17 cellular contexts compared by ENCODE assay signal in the genomic region with DNA sequence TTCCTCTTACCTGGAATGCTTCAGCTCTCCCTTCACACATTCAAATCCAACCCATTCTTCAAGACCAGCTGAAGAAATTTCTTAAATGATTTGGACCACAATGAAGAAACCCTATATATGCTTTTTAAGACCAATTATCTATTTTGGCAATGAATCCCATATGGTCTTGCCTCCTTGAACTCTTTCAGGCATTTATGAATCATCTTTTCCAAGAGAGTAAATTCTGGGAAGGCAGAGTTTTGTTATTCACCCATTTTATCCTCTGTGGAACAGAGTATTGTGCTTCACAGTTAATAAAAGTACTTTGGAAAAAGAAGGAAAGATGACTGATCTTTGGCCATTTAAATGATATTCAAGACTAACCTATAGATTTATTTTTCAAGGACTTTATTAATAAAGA. TPM values are rescaled to one million over a fixed set of nuclear protein-coding genes. Genes with fewer than 3 reads are reported as not detected.
DNase-seq lines count a peak whose midpoint lies in the region; ATAC-seq and TF ChIP-seq lines count a peak whose summit lies in the region.
"Had no signal": no experiment of that assay in that cellular context is flagged by ENCODE, and none has a peak within 500 bp of the region (broad histone marks: within the 10 kb centered on the region; RNA-seq: fewer than 3 reads in every experiment).

No MANE protein-coding gene starts in this region.

- TF ChIP-seq CTCF in AG09309 (IDR thresholded peaks at IDR 0.05; ENCODE audit: control insufficient read depth, insufficient read depth, low read depth, low read length, missing control alignments): no peak
- TF ChIP-seq CTCF in CD8-positive, alpha-beta T cell (IDR thresholded peaks at IDR 0.05): no peak
- TF ChIP-seq CTCF in mucosa of descending colon (IDR thresholded peaks at IDR 0.05): no peak

- intact Hi-C loops in CD8-positive, alpha-beta T cell (cut with DNase I, micrococcal nuclease): no loop called here
- intact Hi-C loops in mucosa of descending colon (cut with DNase I, micrococcal nuclease): no loop called here

- peaks cover 17% of the 10 kb centered on the region for H3K4me1 Mint-ChIP-seq in CD8-positive, alpha-beta T cell (ENCODE audit: low read depth)
- peaks cover 43% of the 10 kb centered on the region for H3K4me1 Mint-ChIP-seq in activated T-helper 17 cell treated with anti-CD3 and anti-CD28 coated beads, Interleukin-2, amount 50 U/mL, for 72 hours

- H3K27ac Mint-ChIP-seq in CD8-positive, alpha-beta T cell: peak overlapping the region; percentile 69
- peak overlapping the region; percentile 79 for H3K27ac Mint-ChIP-seq in activated T-helper 17 cell treated with anti-CD3 and anti-CD28 coated beads, Interleukin-2, amount 50 U/mL, for 72 hours

- peak; percentile 75 for DNase-seq in AG09309 (ENCODE audit: low read depth)
- DNase-seq in CD8-positive, alpha-beta T cell: no peak
- DNase-seq in fibroblast of peridontal ligament (ENCODE audit: extremely low read depth): peak; percentile 91
- DNase-seq in NCI-H345 (lab: John Stamatoyannopoulos, UW): no peak
- no peak for DNase-seq in nucleus accumbens (lab: John Stamatoyannopoulos, UW)
- no peak for DNase-seq in mucosa of descending colon
- DNase-seq: activated gamma-delta T cell, caudate nucleus, DMS79 treated with DMSO at 0.1 percent for 48 hours, heart left ventricle, RPMI8226, spleen, substantia nigra had no signal

- no peak overlapping the region for H3K4me3 ChIP-seq in AG09309 (ENCODE audit: control insufficient read depth, low read depth, low read length)
- no peak overlapping the region for H3K4me3 ChIP-seq in CD8-positive, alpha-beta T cell (ENCODE audit: low read depth, low read length)
- no peak overlapping the region for H3K4me3 ChIP-seq in mucosa of descending colon
- H3K4me3 ChIP-seq: heart left ventricle, prostate gland, spleen had no signal

- no peaks in the 10 kb centered on the region for H3K4me1 ChIP-seq in CD8-positive, alpha-beta T cell (ENCODE audit: insufficient read depth, low read length)
- H3K4me1 ChIP-seq in mucosa of descending colon (ENCODE audit: low read depth): no peaks in the 10 kb centered on the region
- H3K4me1 ChIP-seq: prostate gland had no signal

- H3K9me3 Mint-ChIP-seq in CD8-positive, alpha-beta T cell: no peaks in the 10 kb centered on the region
- no peaks in the 10 kb centered on the region for H3K9me3 Mint-ChIP-seq in activated T-helper 17 cell treated with anti-CD3 and anti-CD28 coated beads, Interleukin-2, amount 50 U/mL, for 72 hours

- no peaks in the 10 kb centered on the region for H3K9me3 ChIP-seq in CD8-positive, alpha-beta T cell (ENCODE audit: low read length)
- H3K9me3 ChIP-seq in mucosa of descending colon: no peaks in the 10 kb centered on the region
- H3K9me3 ChIP-seq: heart left ventricle, prostate gland, spleen had no signal

- H3K36me3 ChIP-seq in CD8-positive, alpha-beta T cell (ENCODE audit: insufficient read depth, low read length): peaks cover 52% of the 10 kb centered on the region
- peaks cover 5% of the 10 kb centered on the region for H3K36me3 ChIP-seq in mucosa of descending colon (ENCODE audit: low read depth)

- no peaks in the 10 kb centered on the region for H3K27me3 Mint-ChIP-seq in CD8-positive, alpha-beta T cell (ENCODE audit: low read depth)
- H3K27me3 Mint-ChIP-seq in activated T-helper 17 cell treated with anti-CD3 and anti-CD28 coated beads, Interleukin-2, amount 50 U/mL, for 72 hours: no peaks in the 10 kb centered on the region

- H3K4me3 Mint-ChIP-seq in CD8-positive, alpha-beta T cell: no peak overlapping the region
- peak overlapping the region; percentile 52 for H3K4me3 Mint-ChIP-seq in activated T-helper 17 cell treated with anti-CD3 and anti-CD28 coated beads, Interleukin-2, amount 50 U/mL, for 72 hours

- H3K27me3 ChIP-seq in CD8-positive, alpha-beta T cell (ENCODE audit: insufficient read depth, low read length): no peaks in the 10 kb centered on the region
- H3K27me3 ChIP-seq: heart left ventricle, spleen had no signal

- no peak for ATAC-seq in CD8-positive, alpha-beta T cell
- ATAC-seq in activated T-helper 17 cell treated with anti-CD3 and anti-CD28 coated beads, Interleukin-2, amount 50 U/mL, for 72 hours (replicated peaks): no peak
- ATAC-seq in HG03108 (IDR thresholded peaks at IDR 0.05; ENCODE audit: unreplicated experiment) (no peak), mucosa of descending colon (no peak)
- ATAC-seq: heart left ventricle had no signal

- peaks cover 72% of the 10 kb centered on the region for H3K36me3 Mint-ChIP-seq in CD8-positive, alpha-beta T cell
- peaks cover 95% of the 10 kb centered on the region for H3K36me3 Mint-ChIP-seq in activated T-helper 17 cell treated with anti-CD3 and anti-CD28 coated beads, Interleukin-2, amount 50 U/mL, for 72 hours (ENCODE audit: low read depth)

- CTCF ChIA-PET in CD8-positive, alpha-beta T cell (lab: Charles Lee): no interaction called here

- no peak overlapping the region for H3K27ac ChIP-seq in CD8-positive, alpha-beta T cell (ENCODE audit: low read depth, low read length)
- H3K27ac ChIP-seq: C4-2B, prostate gland had no signal

- POLR2A ChIA-PET in CD8-positive, alpha-beta T cell (lab: Charles Lee): no interaction called here

RNA-seq across cellular contexts. Expression of a gene that starts 14.0 kb away (rescaled TPM):
- 10 to 100 TPM; 47.6 to 57.9 TPM for total RNA-seq in CD8-positive, alpha-beta T cell
- 10 to 100 TPM; 70.8 to 75.2 TPM for total RNA-seq in activated T-helper 17 cell treated with anti-CD3 and anti-CD28 coated beads, Interleukin-2, amount 50 U/mL, for 72 hours
- 10 to 100 TPM; 33.3 to 46.2 (median 39.6) TPM for total RNA-seq in mucosa of descending colon

RNA-seq across cellular contexts. Expression of a gene that starts 17.0 kb away (rescaled TPM):
- total RNA-seq in CD8-positive, alpha-beta T cell: 10 to 100 TPM; 38.8 to 41.7 TPM
- 10 to 100 TPM; 61.4 to 68.5 TPM for total RNA-seq in activated T-helper 17 cell treated with anti-CD3 and anti-CD28 coated beads, Interleukin-2, amount 50 U/mL, for 72 hours
- total RNA-seq in mucosa of descending colon: 10 to 100 TPM; 56.0 to 75.2 (median 63.9) TPM

Comparison
In these comparisons a context has a peak if more than half of its experiments do, and no peak if none do; other contexts are left out.
1. DNase-seq: peak in AG09309 (single experiment) and fibroblast of peridontal ligament (single experiment); none in CD8-positive, alpha-beta T cell (0 of 7), NCI-H345 (single experiment), nucleus accumbens (0 of 56) and mucosa of descending colon (0 of 3).